1 cellular context compared by ENCODE assay signal in the genomic region with DNA sequence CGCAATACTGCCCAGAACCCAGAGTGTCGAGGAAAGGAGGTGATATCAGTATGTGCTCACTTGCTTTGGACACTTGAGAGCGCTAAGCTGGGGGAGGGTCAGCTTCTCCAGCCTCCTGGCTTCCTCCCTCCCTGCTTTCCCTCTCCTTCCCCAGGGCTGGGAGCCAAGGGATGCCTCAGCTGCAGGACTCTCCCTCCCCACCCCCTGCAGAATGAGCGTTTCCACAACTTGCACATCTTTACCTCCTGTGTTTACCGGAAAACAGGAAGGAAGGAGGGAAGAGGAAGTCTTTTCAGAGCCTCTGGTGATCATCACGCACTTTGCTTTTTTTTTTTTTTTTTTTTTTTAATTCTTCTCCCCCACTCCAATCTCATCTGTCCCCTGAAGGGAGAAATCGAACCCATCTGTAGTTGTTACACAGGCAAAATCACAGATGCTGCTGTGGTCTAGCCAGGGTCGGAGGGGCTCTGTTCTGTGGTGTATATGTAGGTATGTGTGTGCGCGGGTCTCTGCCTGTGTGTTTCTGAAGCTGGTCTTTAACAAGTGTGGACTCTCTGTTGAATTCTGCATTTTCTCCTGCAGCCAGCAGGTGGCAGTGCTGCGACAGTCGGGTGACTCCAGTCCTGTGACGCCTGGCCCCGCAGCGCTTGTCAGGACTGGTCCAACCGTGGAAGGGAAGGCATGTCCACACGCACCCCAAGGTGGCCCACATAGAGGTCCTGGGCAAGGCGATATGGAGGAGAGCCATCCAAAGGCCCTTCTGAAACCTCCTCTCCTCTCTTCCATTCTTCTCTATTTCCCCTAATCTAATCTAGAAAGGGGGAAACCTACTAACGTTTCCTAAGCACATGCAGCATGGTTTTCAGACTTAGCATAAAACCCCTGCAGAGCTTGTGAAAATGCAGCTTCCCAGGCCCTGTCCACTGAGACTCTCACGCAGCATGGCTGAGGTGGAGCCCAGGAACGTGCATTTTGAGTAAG.
TF ChIP-seq lines count a peak whose summit lies in the region.

No MANE protein-coding gene starts in this region.

TF ChIP-seq in GM23338, 12 proteins besides CTCF, POLR2A, EP300 and RAD21 (continued from another document):
- TF ChIP-seq, protein P1, sequence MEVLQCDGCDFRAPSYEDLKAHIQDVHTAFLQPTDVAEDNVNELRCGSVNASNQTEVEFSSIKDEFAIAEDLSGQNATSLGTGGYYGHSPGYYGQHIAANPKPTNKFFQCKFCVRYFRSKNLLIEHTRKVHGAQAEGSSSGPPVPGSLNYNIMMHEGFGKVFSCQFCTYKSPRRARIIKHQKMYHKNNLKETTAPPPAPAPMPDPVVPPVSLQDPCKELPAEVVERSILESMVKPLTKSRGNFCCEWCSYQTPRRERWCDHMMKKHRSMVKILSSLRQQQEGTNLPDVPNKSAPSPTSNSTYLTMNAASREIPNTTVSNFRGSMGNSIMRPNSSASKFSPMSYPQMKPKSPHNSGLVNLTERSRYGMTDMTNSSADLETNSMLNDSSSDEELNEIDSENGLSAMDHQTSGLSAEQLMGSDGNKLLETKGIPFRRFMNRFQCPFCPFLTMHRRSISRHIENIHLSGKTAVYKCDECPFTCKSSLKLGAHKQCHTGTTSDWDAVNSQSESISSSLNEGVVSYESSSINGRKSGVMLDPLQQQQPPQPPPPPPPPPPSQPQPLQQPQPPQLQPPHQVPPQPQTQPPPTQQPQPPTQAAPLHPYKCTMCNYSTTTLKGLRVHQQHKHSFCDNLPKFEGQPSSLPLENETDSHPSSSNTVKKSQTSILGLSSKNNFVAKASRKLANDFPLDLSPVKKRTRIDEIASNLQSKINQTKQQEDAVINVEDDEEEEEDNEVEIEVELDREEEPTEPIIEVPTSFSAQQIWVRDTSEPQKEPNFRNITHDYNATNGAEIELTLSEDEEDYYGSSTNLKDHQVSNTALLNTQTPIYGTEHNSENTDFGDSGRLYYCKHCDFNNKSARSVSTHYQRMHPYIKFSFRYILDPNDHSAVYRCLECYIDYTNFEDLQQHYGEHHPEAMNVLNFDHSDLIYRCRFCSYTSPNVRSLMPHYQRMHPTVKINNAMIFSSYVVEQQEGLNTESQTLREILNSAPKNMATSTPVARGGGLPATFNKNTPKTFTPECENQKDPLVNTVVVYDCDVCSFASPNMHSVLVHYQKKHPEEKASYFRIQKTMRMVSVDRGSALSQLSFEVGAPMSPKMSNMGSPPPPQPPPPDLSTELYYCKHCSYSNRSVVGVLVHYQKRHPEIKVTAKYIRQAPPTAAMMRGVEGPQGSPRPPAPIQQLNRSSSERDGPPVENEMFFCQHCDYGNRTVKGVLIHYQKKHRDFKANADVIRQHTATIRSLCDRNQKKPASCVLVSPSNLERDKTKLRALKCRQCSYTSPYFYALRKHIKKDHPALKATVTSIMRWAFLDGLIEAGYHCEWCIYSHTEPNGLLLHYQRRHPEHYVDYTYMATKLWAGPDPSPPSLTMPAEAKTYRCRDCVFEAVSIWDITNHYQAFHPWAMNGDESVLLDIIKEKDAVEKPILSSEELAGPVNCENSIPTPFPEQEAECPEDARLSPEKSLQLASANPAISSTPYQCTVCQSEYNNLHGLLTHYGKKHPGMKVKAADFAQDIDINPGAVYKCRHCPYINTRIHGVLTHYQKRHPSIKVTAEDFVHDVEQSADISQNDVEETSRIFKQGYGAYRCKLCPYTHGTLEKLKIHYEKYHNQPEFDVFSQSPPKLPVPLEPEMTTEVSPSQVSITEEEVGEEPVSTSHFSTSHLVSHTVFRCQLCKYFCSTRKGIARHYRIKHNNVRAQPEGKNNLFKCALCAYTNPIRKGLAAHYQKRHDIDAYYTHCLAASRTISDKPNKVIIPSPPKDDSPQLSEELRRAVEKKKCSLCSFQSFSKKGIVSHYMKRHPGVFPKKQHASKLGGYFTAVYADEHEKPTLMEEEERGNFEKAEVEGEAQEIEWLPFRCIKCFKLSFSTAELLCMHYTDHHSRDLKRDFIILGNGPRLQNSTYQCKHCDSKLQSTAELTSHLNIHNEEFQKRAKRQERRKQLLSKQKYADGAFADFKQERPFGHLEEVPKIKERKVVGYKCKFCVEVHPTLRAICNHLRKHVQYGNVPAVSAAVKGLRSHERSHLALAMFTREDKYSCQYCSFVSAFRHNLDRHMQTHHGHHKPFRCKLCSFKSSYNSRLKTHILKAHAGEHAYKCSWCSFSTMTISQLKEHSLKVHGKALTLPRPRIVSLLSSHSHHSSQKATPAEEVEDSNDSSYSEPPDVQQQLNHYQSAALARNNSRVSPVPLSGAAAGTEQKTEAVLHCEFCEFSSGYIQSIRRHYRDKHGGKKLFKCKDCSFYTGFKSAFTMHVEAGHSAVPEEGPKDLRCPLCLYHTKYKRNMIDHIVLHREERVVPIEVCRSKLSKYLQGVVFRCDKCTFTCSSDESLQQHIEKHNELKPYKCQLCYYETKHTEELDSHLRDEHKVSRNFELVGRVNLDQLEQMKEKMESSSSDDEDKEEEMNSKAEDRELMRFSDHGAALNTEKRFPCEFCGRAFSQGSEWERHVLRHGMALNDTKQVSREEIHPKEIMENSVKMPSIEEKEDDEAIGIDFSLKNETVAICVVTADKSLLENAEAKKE (CRISPR knock-in tag; IDR thresholded peaks at IDR 0.05) = no peak
- TF ChIP-seq EZH2phosphoT487 (IDR thresholded peaks at IDR 0.05; ENCODE audit: unreplicated experiment) = no peak
